ENCODE assay signal across 17 cellular contexts in genomic region chr11:47033439-47033838, GRCh38.
DNase-seq lines count a peak whose midpoint lies in the region; ATAC-seq, FAIRE-seq and TF ChIP-seq lines count a peak whose summit lies in the region.
"Had no signal": no experiment of that assay in that cellular context is flagged by ENCODE, and none has a peak within 500 bp of the region (broad histone marks: within the 10 kb centered on the region; RNA-seq: fewer than 3 reads in every experiment).

No MANE protein-coding gene starts in this region.

- H3K36me3 ChIP-seq in GM23338 (ENCODE audit: insufficient read depth), result no peaks in the 10 kb centered on the region
- H3K36me3 ChIP-seq in stomach, result no peaks in the 10 kb centered on the region
- H3K36me3 ChIP-seq: Peyer's patch had no signal

- no peaks in the 10 kb centered on the region for H4K20me1 ChIP-seq in GM23338 (replicated peaks; ENCODE audit: insufficient read depth)

- no peaks in the 10 kb centered on the region for H3K27me3 ChIP-seq in GM23338 (ENCODE audit: insufficient read depth)
- no peaks in the 10 kb centered on the region for H3K27me3 ChIP-seq in stomach
- H3K27me3 ChIP-seq: Peyer's patch had no signal

- no peak overlapping the region for H3K4me3 ChIP-seq in A549
- H3K4me3 ChIP-seq in GM23338, result no peak overlapping the region
- H3K4me3 ChIP-seq in fibroblast of mammary gland (ENCODE audit: control insufficient read depth, low read depth, low read length), result no peak overlapping the region
- H3K4me3 ChIP-seq in stomach, result no peak overlapping the region
- H3K4me3 ChIP-seq: Peyer's patch had no signal

- WGBS in A549 (ENCODE audit: missing lambda C conversion rate), result 94% methylated on average over 2 of the region's 2 CpGs
- WGBS in stomach, 5 donors, result 91 to 97% (median 93%) methylated on average over 2 of the region's 2 CpGs

- no peaks in the 10 kb centered on the region for H3K9me3 ChIP-seq in A549
- H3K9me3 ChIP-seq in stomach, result no peaks in the 10 kb centered on the region
- H3K9me3 ChIP-seq: Peyer's patch had no signal

- peaks cover 10% of the 10 kb centered on the region for H3K4me1 Mint-ChIP-seq in GM23338

- intact Hi-C loops in stomach (cut with DNase I; ENCODE audit: low total_unique reads), result no loop called here

- CTCF ChIA-PET in A549 (lab: Yijun Ruan, JAX), result interaction anchor here (1.5 kb wide), 1 partner anchor 120 kb away, joined by 3 read pairs; no protein-coding TSS in a partner anchor

- no peaks in the 10 kb centered on the region for H3F3A ChIP-seq in GM23338 (replicated peaks; ENCODE audit: low read depth)

- no peaks in the 10 kb centered on the region for H3K79me2 ChIP-seq in GM23338 (replicated peaks; ENCODE audit: insufficient read depth)

- peak; percentile 49 for FAIRE-seq in A549 (lab: Jason Lieb, UNC)
- FAIRE-seq: G401.6 had no signal

- H3K4me2 ChIP-seq in A549 (no peak overlapping the region), GM23338 (peak overlapping the region; percentile 44)

- no peaks in the 10 kb centered on the region for H3K9me3 Mint-ChIP-seq in GM23338
- H3K9me3 Mint-ChIP-seq: CD4-positive, CD25-positive, alpha-beta regulatory T cell had no signal

- H2AFZ ChIP-seq in GM23338, result no peak overlapping the region

- TF ChIP-seq POLR2A in A549 (IDR thresholded peaks at IDR 0.05; ENCODE audit: low read length) (no peak), stomach (IDR thresholded peaks at IDR 0.05) (no peak)

- ATAC-seq in A549, result no peak
- ATAC-seq in GM23338, result no peak
- ATAC-seq in GM18858 (IDR thresholded peaks at IDR 0.05; ENCODE audit: unreplicated experiment), result no peak

- no peak for TF ChIP-seq RAD21 in A549 (conservative IDR thresholded peaks at IDR 0.05 in 1 of 2, IDR thresholded peaks at IDR 0.05 in 1 of 2)

- H3K27me3 Mint-ChIP-seq in GM23338 (ENCODE audit: insufficient read depth, low read depth, poor library complexity), result no peaks in the 10 kb centered on the region
- H3K27me3 Mint-ChIP-seq: CD4-positive, CD25-positive, alpha-beta regulatory T cell had no signal

- H3K4me1 ChIP-seq in A549, result no peaks in the 10 kb centered on the region
- H3K4me1 ChIP-seq in GM23338 (ENCODE audit: insufficient read depth), result peaks cover 3% of the 10 kb centered on the region; the same call in 1 of the 2 replicates
- no peaks in the 10 kb centered on the region for H3K4me1 ChIP-seq in stomach
- H3K4me1 ChIP-seq: Peyer's patch had no signal

- H3K9me2 ChIP-seq in GM23338 (ENCODE audit: insufficient read depth), result no peaks in the 10 kb centered on the region

- TF ChIP-seq CTCF in A549 (IDR thresholded peaks at IDR 0.05) (no peak), GM23338 (conservative IDR thresholded peaks at IDR 0.05; ENCODE audit: low read depth in 2 of 2) (no peak), fibroblast of mammary gland (conservative IDR thresholded peaks at IDR 0.05; ENCODE audit: control insufficient read depth, insufficient read depth, low read depth, low read length) (no peak), stomach (IDR thresholded peaks at IDR 0.05) (no peak)

- H3K27ac Mint-ChIP-seq in GM23338, result peak overlapping the region; percentile 25; the same call in 1 of the 2 replicates
- H3K27ac Mint-ChIP-seq: CD4-positive, CD25-positive, alpha-beta regulatory T cell had no signal

- H3K27ac ChIP-seq in A549 (no peak overlapping the region), GM23338 (ENCODE audit: low read depth) (no peak overlapping the region), stomach (no peak overlapping the region)
- H3K27ac ChIP-seq: 22Rv1, Peyer's patch had no signal

- TF ChIP-seq EP300 in A549 (IDR thresholded peaks at IDR 0.05) (no peak), stomach (IDR thresholded peaks at IDR 0.05) (no peak)

- no peaks in the 10 kb centered on the region for H3K36me3 Mint-ChIP-seq in GM23338 (ENCODE audit: low read depth)
- H3K36me3 Mint-ChIP-seq: CD4-positive, CD25-positive, alpha-beta regulatory T cell had no signal

- POLR2A ChIA-PET in A549 (lab: Yijun Ruan, JAX), result no interaction called here

- no peak for DNase-seq in A549 (ENCODE audit: low read depth in 1 of 2, low spot score in 1 of 2)
- peak; percentile 17 for DNase-seq in GM23338 (ENCODE audit: low spot score)
- DNase-seq in SK-N-DZ (ENCODE audit: low spot score), result peak; percentile 61
- peak; percentile 20 for DNase-seq in fibroblast of mammary gland (ENCODE audit: low read depth)
- DNase-seq in stomach, result no peak
- DNase-seq in T-helper 1 cell, result no peak
- no peak for DNase-seq in NCI-H1105 treated with DMSO at 0.1 percent for 48 hours (lab: John Stamatoyannopoulos, UW)
- DNase-seq: Calu3; CD4-positive, CD25-positive, alpha-beta regulatory T cell; HCEC 1CT; NCI-H146; Peyer's patch; SHP77; T1000 had no signal

- no peak overlapping the region for H3K4me3 Mint-ChIP-seq in GM23338
- H3K4me3 Mint-ChIP-seq: CD4-positive, CD25-positive, alpha-beta regulatory T cell had no signal

TF ChIP-seq in A549, 52 proteins besides CTCF, POLR2A, EP300 and RAD21 (continues in another document):
- no peak for TF ChIP-seq MAFK (IDR thresholded peaks at IDR 0.05; ENCODE audit: partially characterized antibody)
- TF ChIP-seq BCL3 (IDR thresholded peaks at IDR 0.05), result no peak
- no peak for TF ChIP-seq JUN (IDR thresholded peaks at IDR 0.05)
- no peak for TF ChIP-seq CHD4 (IDR thresholded peaks at IDR 0.05; ENCODE audit: borderline replicate concordance)
- no peak for TF ChIP-seq CHD2 (IDR thresholded peaks at IDR 0.05; ENCODE audit: low read length, partially characterized antibody)
- TF ChIP-seq MAX (IDR thresholded peaks at IDR 0.05), result no peak
- no peak for TF ChIP-seq CBX2 (IDR thresholded peaks at IDR 0.05; ENCODE audit: borderline replicate concordance, low read depth)
- no peak for TF ChIP-seq ELK1 (IDR thresholded peaks at IDR 0.05; ENCODE audit: low read depth, low read length)
- TF ChIP-seq ZSCAN20 (CRISPR knock-in tag; IDR thresholded peaks at IDR 0.05), result no peak
- TF ChIP-seq FOSB (CRISPR knock-in tag; IDR thresholded peaks at IDR 0.05), result no peak

TF ChIP-seq in GM23338, 12 proteins besides CTCF, POLR2A, EP300 and RAD21:
- TF ChIP-seq ZNF462 (CRISPR knock-in tag; IDR thresholded peaks at IDR 0.05) (peak; percentile 67; the same call in 1 of the 2 replicates), EZH2phosphoT487 (IDR thresholded peaks at IDR 0.05; ENCODE audit: unreplicated experiment) (no peak)

Comparison
In these comparisons a context has a peak if more than half of its experiments do, and no peak if none do; other contexts are left out.
1. DNase-seq: peak in GM23338 (single experiment), SK-N-DZ (single experiment) and fibroblast of mammary gland (single experiment); none in A549 (0 of 2), stomach (single experiment), T-helper 1 cell (0 of 5) and NCI-H1105 treated with DMSO at 0.1 percent for 48 hours (single experiment).